Comparison of ENCODE assay signal across 8 cellular contexts in the genomic region with DNA sequence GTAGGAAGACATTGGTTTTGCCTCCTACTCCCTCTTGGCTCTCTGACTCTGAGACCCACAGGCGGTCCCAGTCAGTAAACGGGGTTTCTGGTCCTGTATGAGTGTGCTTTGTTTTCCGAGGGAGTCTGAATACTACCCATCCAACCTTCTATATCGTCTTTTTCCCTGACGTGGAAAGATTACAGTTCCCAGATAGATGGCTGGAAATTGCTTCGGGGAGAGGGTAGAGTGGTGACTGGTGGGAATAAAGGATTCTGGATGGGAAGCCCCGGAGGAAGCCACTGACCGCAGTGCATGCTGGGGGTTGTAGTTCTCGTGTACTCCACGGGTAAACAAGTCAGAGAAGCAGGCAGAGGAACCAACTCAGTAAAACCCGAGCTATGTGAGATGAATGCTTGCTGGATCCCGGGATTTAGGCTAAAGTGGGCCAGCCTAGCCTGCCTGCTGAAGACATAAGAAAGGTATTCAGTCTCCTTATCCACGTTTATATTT.
DNase-seq lines count a peak whose midpoint lies in the region; ATAC-seq and TF ChIP-seq lines count a peak whose summit lies in the region.

No MANE protein-coding gene starts in this region.

- H3K4me1 ChIP-seq in right lobe of liver: peaks cover 0 to 4% (median under 1%) of the 10 kb centered on the region in 4 donors

- intact Hi-C loops in activated CD4-positive, alpha-beta T cell treated with anti-CD3 and anti-CD28 coated beads, Interleukin-2, amount 10 ng/mL, durations not matched to agents 24 days and 14 days (cut with micrococcal nuclease): loop anchor here (2.0 to 5.0 kb wide), 3 partner anchors 34 to 63 kb away; no protein-coding TSS in a partner anchor
- intact Hi-C loops in right lobe of liver (cut with DNase I): no loop called here

- ATAC-seq in HG02678 (IDR thresholded peaks at IDR 0.05; ENCODE audit: unreplicated experiment) (peak; percentile 76), right lobe of liver (peak; percentile 94 to 97 (median 96)), HG03520 (IDR thresholded peaks at IDR 0.05; ENCODE audit: unreplicated experiment) (no peak)

- peak; percentile 9 for TF ChIP-seq POLR2A in right lobe of liver (IDR thresholded peaks at IDR 0.05)

- DNase-seq in GM06990 (ENCODE audit: extremely low read depth, insufficient read length): peak; percentile 35
- peak; percentile 43 to 76 for DNase-seq in NCI-H446 (lab: John Stamatoyannopoulos, UW)
- DNase-seq in activated CD4-positive, alpha-beta T cell treated with anti-CD3 and anti-CD28 coated beads, Interleukin-2, amount 10 ng/mL, durations not matched to agents 24 days and 14 days: peak; percentile 87
- peak; percentile 83 for DNase-seq in ecto neural progenitor cell (ENCODE audit: low spot score)
- peak; percentile 78 to 80 (median 79) for DNase-seq in right lobe of liver
- peak; percentile 62 for DNase-seq in stimulated activated CD4-positive, alpha-beta T cell treated with anti-CD3 and anti-CD28 coated beads, Interleukin-4, amount 100 ng/mL, for 1 hour

- no peaks in the 10 kb centered on the region for H3K36me3 Mint-ChIP-seq in activated CD4-positive, alpha-beta T cell treated with anti-CD3 and anti-CD28 coated beads, Interleukin-2, amount 10 ng/mL, durations not matched to agents 24 days and 14 days (ENCODE audit: low read depth)

- TF ChIP-seq CTCF in GM06990 (IDR thresholded peaks at IDR 0.05; ENCODE audit: insufficient read depth, low read length, poor library complexity, severe bottlenecking): no peak
- TF ChIP-seq CTCF in right lobe of liver (IDR thresholded peaks at IDR 0.05): no peak

- peak overlapping the region; percentile 40 for H3K27ac Mint-ChIP-seq in activated CD4-positive, alpha-beta T cell treated with anti-CD3 and anti-CD28 coated beads, Interleukin-2, amount 10 ng/mL, durations not matched to agents 24 days and 14 days

- no peak overlapping the region for H3K27ac ChIP-seq in right lobe of liver

- H3K4me3 ChIP-seq in GM06990 (replicated peaks; ENCODE audit: low read depth, low read length) (peak overlapping the region; percentile 59), right lobe of liver (peak overlapping the region in 2 of 3 donors; percentile 23 to 47)

- 20% methylated on average over 12 of the region's 13 CpGs for WGBS in right lobe of liver (ENCODE audit: insufficient coverage, low coverage, low lambda C conversion rate, missing lambda C conversion rate)

- no peaks in the 10 kb centered on the region for H3K27me3 ChIP-seq in GM06990 (replicated peaks; ENCODE audit: control insufficient read depth, insufficient read depth, low read length)
- no peaks in the 10 kb centered on the region for H3K27me3 ChIP-seq in right lobe of liver

- H3K4me3 Mint-ChIP-seq in activated CD4-positive, alpha-beta T cell treated with anti-CD3 and anti-CD28 coated beads, Interleukin-2, amount 10 ng/mL, durations not matched to agents 24 days and 14 days: peak overlapping the region; percentile 77

- H3K9me3 Mint-ChIP-seq in activated CD4-positive, alpha-beta T cell treated with anti-CD3 and anti-CD28 coated beads, Interleukin-2, amount 10 ng/mL, durations not matched to agents 24 days and 14 days: no peaks in the 10 kb centered on the region

- no peaks in the 10 kb centered on the region for H3K9me3 ChIP-seq in right lobe of liver

- H3K36me3 ChIP-seq in GM06990 (ENCODE audit: control insufficient read depth, insufficient read depth, low read length) (no peaks in the 10 kb centered on the region), right lobe of liver (no peaks in the 10 kb centered on the region)

- H3K4me1 Mint-ChIP-seq in activated CD4-positive, alpha-beta T cell treated with anti-CD3 and anti-CD28 coated beads, Interleukin-2, amount 10 ng/mL, durations not matched to agents 24 days and 14 days: peaks cover 11% of the 10 kb centered on the region

- peaks cover 1% of the 10 kb centered on the region for H3K27me3 Mint-ChIP-seq in activated CD4-positive, alpha-beta T cell treated with anti-CD3 and anti-CD28 coated beads, Interleukin-2, amount 10 ng/mL, durations not matched to agents 24 days and 14 days

Comparison
In these comparisons a context has a peak if more than half of its experiments do, and no peak if none do; other contexts are left out.
1. DNase-seq: peak in every context shown above with its lines; median percentile 87 in activated CD4-positive, alpha-beta T cell treated with anti-CD3 and anti-CD28 coated beads, Interleukin-2, amount 10 ng/mL, durations not matched to agents 24 days and 14 days; 83 in ecto neural progenitor cell; 79 in right lobe of liver; 62 in stimulated activated CD4-positive, alpha-beta T cell treated with anti-CD3 and anti-CD28 coated beads, Interleukin-4, amount 100 ng/mL, for 1 hour; 60 in NCI-H446; 35 in GM06990.